ENCODE assay signal across 2 cellular contexts in the genomic region with DNA sequence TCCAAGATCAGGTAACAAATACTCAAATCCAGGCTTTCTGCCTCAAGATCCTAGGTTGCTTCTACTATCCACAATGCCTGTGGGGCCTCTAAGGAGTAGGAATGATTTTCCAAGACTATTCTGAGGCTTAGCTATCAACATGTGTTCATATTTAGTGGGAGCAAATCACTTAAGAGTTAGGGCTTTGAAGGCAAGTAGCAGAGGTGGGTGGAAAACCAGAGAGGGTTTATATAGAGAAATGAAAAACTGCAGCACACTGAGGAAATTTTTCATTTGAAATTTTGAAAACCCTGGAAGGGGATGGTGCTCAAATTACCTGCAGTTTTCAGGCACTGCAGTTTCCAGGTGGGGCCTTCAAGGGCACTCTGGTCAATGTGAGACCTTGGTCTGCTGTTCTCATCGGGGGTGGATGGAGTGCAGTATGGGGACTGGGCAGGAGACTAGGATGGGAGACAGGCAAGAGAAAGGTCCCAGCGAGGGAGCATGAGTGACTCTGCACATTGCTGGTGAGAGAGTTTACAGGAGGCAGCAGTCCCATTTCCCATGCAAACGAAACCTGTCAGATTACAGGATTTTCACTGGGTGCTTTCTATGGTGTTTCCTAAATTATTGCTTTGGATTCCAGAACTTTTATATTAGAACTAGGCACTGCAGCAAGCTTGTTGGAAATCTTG.
TF ChIP-seq lines count a peak whose summit lies in the region.

No MANE protein-coding gene starts in this region.

TF ChIP-seq in HepG2, 621 proteins besides CTCF, POLR2A, EP300 and RAD21:
- TF ChIP-seq KMT2A (CRISPR knock-in tag; IDR thresholded peaks at IDR 0.05) = no peak
- no peak for TF ChIP-seq ZNF33A (CRISPR knock-in tag; IDR thresholded peaks at IDR 0.05; ENCODE audit: borderline replicate concordance)
- no peak for TF ChIP-seq PAWR (CRISPR knock-in tag; IDR thresholded peaks at IDR 0.05; ENCODE audit: borderline replicate concordance)
- no peak for TF ChIP-seq ZSCAN22 (CRISPR knock-in tag; IDR thresholded peaks at IDR 0.05)
- TF ChIP-seq NFATC3 (CRISPR knock-in tag; IDR thresholded peaks at IDR 0.05) = no peak
- TF ChIP-seq ZNF792 (CRISPR knock-in tag; IDR thresholded peaks at IDR 0.05) = no peak
- no peak for TF ChIP-seq SIN3A (IDR thresholded peaks at IDR 0.05; ENCODE audit: borderline replicate concordance, low read depth, low read length)
- TF ChIP-seq ZNF205 (CRISPR knock-in tag; IDR thresholded peaks at IDR 0.05) = no peak
- no peak for TF ChIP-seq TBX3 (IDR thresholded peaks at IDR 0.05; ENCODE audit: borderline replicate concordance)
- TF ChIP-seq ZNF589 (CRISPR knock-in tag; conservative IDR thresholded peaks at IDR 0.05) = no peak
- TF ChIP-seq SNAPC4 (CRISPR knock-in tag; IDR thresholded peaks at IDR 0.05) = no peak
- no peak for TF ChIP-seq ZNF703 (CRISPR knock-in tag; IDR thresholded peaks at IDR 0.05; ENCODE audit: borderline replicate concordance)
- TF ChIP-seq REPIN1 (CRISPR knock-in tag; IDR thresholded peaks at IDR 0.05; ENCODE audit: borderline replicate concordance, low read depth) = no peak
- TF ChIP-seq HOXA3 (CRISPR knock-in tag; IDR thresholded peaks at IDR 0.05) = no peak
- TF ChIP-seq HMGXB4 (CRISPR knock-in tag; IDR thresholded peaks at IDR 0.05; ENCODE audit: borderline replicate concordance in 1 of 2, low read depth in 1 of 2) = no peak
- no peak for TF ChIP-seq ZKSCAN8 (CRISPR knock-in tag; IDR thresholded peaks at IDR 0.05; ENCODE audit: borderline replicate concordance)
- TF ChIP-seq ZNF10 (CRISPR knock-in tag; IDR thresholded peaks at IDR 0.05; ENCODE audit: borderline replicate concordance, low read depth) = no peak
- TF ChIP-seq RORA (CRISPR knock-in tag; IDR thresholded peaks at IDR 0.05) = no peak
- TF ChIP-seq ZC3H13 (CRISPR knock-in tag; IDR thresholded peaks at IDR 0.05) = no peak
- TF ChIP-seq SRSF9 (IDR thresholded peaks at IDR 0.05; ENCODE audit: borderline replicate concordance, insufficient read depth, low read depth, low read length, poor library complexity, severe bottlenecking) = no peak

TF ChIP-seq in H1, 55 proteins besides CTCF, POLR2A, EP300 and RAD21:
- no peak for TF ChIP-seq GABPA (IDR thresholded peaks at IDR 0.05; ENCODE audit: borderline replicate concordance, insufficient read depth, low read length)
- TF ChIP-seq TBP (IDR thresholded peaks at IDR 0.05; ENCODE audit: low read depth, low read length) = no peak
- TF ChIP-seq ZNF274 (IDR thresholded peaks at IDR 0.05; ENCODE audit: borderline replicate concordance, extremely low read depth, low read length) = no peak
- no peak for TF ChIP-seq FOSL1 (IDR thresholded peaks at IDR 0.05; ENCODE audit: insufficient read depth, low read depth, low read length)
- TF ChIP-seq EZH2 (IDR thresholded peaks at IDR 0.05; ENCODE audit: low read depth, low read length, severe bottlenecking) = no peak
- TF ChIP-seq SAP30 (IDR thresholded peaks at IDR 0.05; ENCODE audit: insufficient read depth, insufficient replicate concordance, low read length) = no peak
- no peak for TF ChIP-seq SP4 (IDR thresholded peaks at IDR 0.05; ENCODE audit: low read length)
- no peak for TF ChIP-seq CBX8 (IDR thresholded peaks at IDR 0.05; ENCODE audit: borderline replicate concordance, low read depth, low read length)
- TF ChIP-seq PHF8 (conservative IDR thresholded peaks at IDR 0.05; ENCODE audit: low read depth, low read length) = no peak
- no peak for TF ChIP-seq SIRT6 (IDR thresholded peaks at IDR 0.05; ENCODE audit: low read length)
- TF ChIP-seq JUND (IDR thresholded peaks at IDR 0.05; ENCODE audit: low read length) = no peak
- no peak for TF ChIP-seq NRF1 (IDR thresholded peaks at IDR 0.05; ENCODE audit: low read depth, low read length)
- TF ChIP-seq CHD7 (IDR thresholded peaks at IDR 0.05; ENCODE audit: insufficient replicate concordance, low read length) = no peak
- no peak for TF ChIP-seq CTBP2 (IDR thresholded peaks at IDR 0.05; ENCODE audit: borderline replicate concordance, insufficient read depth, insufficient read length, low read length)
- no peak for TF ChIP-seq KDM5A (IDR thresholded peaks at IDR 0.05; ENCODE audit: low read length)
- TF ChIP-seq SP2 (IDR thresholded peaks at IDR 0.05; ENCODE audit: low read length) = no peak
- TF ChIP-seq TAF1 (IDR thresholded peaks at IDR 0.05; ENCODE audit: low read depth, low read length) = no peak
- TF ChIP-seq KDM1A (IDR thresholded peaks at IDR 0.05; ENCODE audit: borderline replicate concordance, low read length) = no peak
- no peak for TF ChIP-seq CEBPB (IDR thresholded peaks at IDR 0.05; ENCODE audit: low read depth, low read length)
